Comparison of ENCODE assay signal across 8 cellular contexts in genomic region chr2:87496036-87497006, GRCh38.
DNase-seq lines count a peak whose midpoint lies in the region; ATAC-seq, FAIRE-seq and TF ChIP-seq lines count a peak whose summit lies in the region.
"Not testable (repeated sequence)": the region's sequence is repeated elsewhere in the genome, so short reads cannot be mapped to it uniquely, and the experiment has no call there.

No MANE protein-coding gene starts in this region.

- not testable (repeated sequence) for H3K36me3 ChIP-seq in CD8-positive, alpha-beta T cell (ENCODE audit: insufficient read depth, low read length); H1 (ENCODE audit: control insufficient read depth in 2 of 4, insufficient read depth in 4 of 4, low read length in 3 of 4)

- not testable (repeated sequence) for H3K27me3 ChIP-seq in CD8-positive, alpha-beta T cell (ENCODE audit: insufficient read depth, low read length); HL-60 (ENCODE audit: insufficient read depth, poor library complexity, severe bottlenecking); H1 (replicated peaks in 1 of 4; ENCODE audit: control insufficient read depth in 3 of 4, extremely low read depth in 1 of 4, insufficient read depth in 3 of 4, low read length in 3 of 4)

- H3K14ac ChIP-seq in H1 (ENCODE audit: insufficient read length): not testable (repeated sequence)

- not testable (repeated sequence) for H2BK20ac ChIP-seq in H1 (ENCODE audit: low read length)

- H4K5ac ChIP-seq in H1 (ENCODE audit: insufficient read length, low read depth, low read length): not testable (repeated sequence)

- not testable (repeated sequence) for H3K4me1 Mint-ChIP-seq in CD8-positive, alpha-beta T cell (ENCODE audit: low read depth)

- CTCF ChIA-PET in CD8-positive, alpha-beta T cell (lab: Charles Lee); H1 (lab: Charles Lee; ENCODE audit: partially characterized antibody): not testable (repeated sequence)

- H3K23ac ChIP-seq in H1 (ENCODE audit: insufficient read length): not testable (repeated sequence)

- not testable (repeated sequence) for H3K27me3 Mint-ChIP-seq in CD8-positive, alpha-beta T cell (ENCODE audit: low read depth)

- not testable (repeated sequence) for TF ChIP-seq EP300 in H1 (IDR thresholded peaks at IDR 0.05; ENCODE audit: borderline replicate concordance in 1 of 2, low read depth in 2 of 2, low read length in 2 of 2)

- TF ChIP-seq RAD21 in H1 (IDR thresholded peaks at IDR 0.05 in 1 of 2, conservative IDR thresholded peaks at IDR 0.05 in 1 of 2; ENCODE audit: low read depth in 2 of 2, low read length in 2 of 2): peak; percentile 2 to 14; a peak in 2 of 4 replicates

- not testable (repeated sequence) for H3K79me1 ChIP-seq in H1 (ENCODE audit: low read depth, low read length)

- not testable (repeated sequence) for H2BK120ac ChIP-seq in H1 (replicated peaks; ENCODE audit: low read depth, low read length)

- WGBS in H1 (ENCODE audit: extremely low coverage in 1 of 2, insufficient coverage in 1 of 2, insufficient read length in 1 of 2, insufficient replicate concordance in 2 of 2, low coverage in 1 of 2, low lambda C conversion rate in 2 of 2, missing lambda C conversion rate in 1 of 2), 2 experiments: 17% methylated on average over 3 of the region's 6 CpGs; no CpG with 5 or more reads in 1 of the 2 experiments

- H3K36me3 Mint-ChIP-seq in CD8-positive, alpha-beta T cell: not testable (repeated sequence)

- H2AK5ac ChIP-seq in H1 (ENCODE audit: low read depth, low read length): not testable (repeated sequence)

- ATAC-seq in CD8-positive, alpha-beta T cell: peak; percentile 88
- ATAC-seq in HG02678 (IDR thresholded peaks at IDR 0.05; ENCODE audit: unreplicated experiment): peak; percentile 85
- peak; percentile 70 to 71 for ATAC-seq in activated CD4-positive, CD25-positive, alpha-beta regulatory T cell treated with anti-CD3 and anti-CD28 coated beads, Interleukin-2, amount 50 U/mL, for 24 hours

- H3K27ac Mint-ChIP-seq in CD8-positive, alpha-beta T cell: not testable (repeated sequence)

- not testable (repeated sequence) for H4K91ac ChIP-seq in H1 (replicated peaks; ENCODE audit: insufficient read length, low read length)

- intact Hi-C loops in CD8-positive, alpha-beta T cell (cut with DNase I, micrococcal nuclease): not testable (repeated sequence)

- H3K23me2 ChIP-seq in H1 (ENCODE audit: low read depth, low read length): not testable (repeated sequence)

- H3K18ac ChIP-seq in H1 (ENCODE audit: extremely low read depth, low read length): not testable (repeated sequence)

- H2BK5ac ChIP-seq in H1 (ENCODE audit: low read depth, low read length): not testable (repeated sequence)

- TF ChIP-seq CTCF in CD8-positive, alpha-beta T cell (IDR thresholded peaks at IDR 0.05): peak; percentile 36
- not testable (repeated sequence) for TF ChIP-seq CTCF in HL-60 (IDR thresholded peaks at IDR 0.05; ENCODE audit: insufficient read depth, low read length); H1 (IDR thresholded peaks at IDR 0.05; ENCODE audit: control extremely low read depth in 1 of 3, insufficient read depth in 1 of 3, low read depth in 1 of 3, low read length in 3 of 3)

- not testable (repeated sequence) for TF ChIP-seq POLR2A in H1 (IDR thresholded peaks at IDR 0.05; ENCODE audit: control extremely low read depth in 1 of 2, low read depth in 2 of 2, low read length in 2 of 2)

- H2BK15ac ChIP-seq in H1 (ENCODE audit: low read length): not testable (repeated sequence)

- H3K4me3 ChIP-seq in CD8-positive, alpha-beta T cell (ENCODE audit: low read depth, low read length); HL-60 (replicated peaks; ENCODE audit: insufficient read depth, low read length); H1 (ENCODE audit: extremely low read depth in 1 of 4, insufficient read depth in 2 of 4, low read depth in 3 of 4, low read length in 4 of 4); skeletal muscle cell (ENCODE audit: low read depth, low read length): not testable (repeated sequence)

- DNase-seq in CD8-positive, alpha-beta T cell: peak in 1 of 7 experiments; percentile 45
- not testable (repeated sequence) for DNase-seq in GM19239 (ENCODE audit: insufficient read length, low spot score); H1 (ENCODE audit: low read depth in 1 of 2, low spot score in 2 of 2)
- peak; percentile 59 to 65 for DNase-seq in HL-60 (ENCODE audit: low read depth in 1 of 2, low spot score in 1 of 2)
- peak; percentile 32 for DNase-seq in kidney tubule cell (ENCODE audit: low spot score)
- peak; percentile 35 for DNase-seq in skeletal muscle cell (ENCODE audit: low read depth)

- not testable (repeated sequence) for H2BK12ac ChIP-seq in H1 (ENCODE audit: low read depth, low read length)

- not testable (repeated sequence) for H3K4ac ChIP-seq in H1 (replicated peaks; ENCODE audit: insufficient read length, low read depth, low read length)

- POLR2A ChIA-PET in CD8-positive, alpha-beta T cell (lab: Charles Lee); H1 (lab: Charles Lee; ENCODE audit: partially characterized antibody): not testable (repeated sequence)

- not testable (repeated sequence) for H3K9me3 ChIP-seq in CD8-positive, alpha-beta T cell (ENCODE audit: low read length); H1 (ENCODE audit: insufficient read depth in 2 of 2, low read depth in 1 of 2, low read length in 1 of 2)

- not testable (repeated sequence) for H2AFZ ChIP-seq in H1 (ENCODE audit: low read length)

- not testable (repeated sequence) for H3K4me3 Mint-ChIP-seq in CD8-positive, alpha-beta T cell

- not testable (repeated sequence) for H3K9me3 Mint-ChIP-seq in CD8-positive, alpha-beta T cell

- peak; percentile 84 for FAIRE-seq in GM19239 (lab: Jason Lieb, UNC)
- FAIRE-seq in H1 (lab: Jason Lieb, UNC): peak; percentile 69

- not testable (repeated sequence) for H4K20me1 ChIP-seq in H1 (replicated peaks in 1 of 2; ENCODE audit: control insufficient read depth in 1 of 2, insufficient read depth in 2 of 2, low read length in 2 of 2)

- not testable (repeated sequence) for H3K79me2 ChIP-seq in H1 (ENCODE audit: control insufficient read depth in 1 of 2, insufficient read depth in 2 of 2, low read length in 2 of 2)

- not testable (repeated sequence) for H3K27ac ChIP-seq in CD8-positive, alpha-beta T cell (ENCODE audit: low read depth, low read length); H1 (ENCODE audit: low read depth, low read length)
- peak overlapping the region; percentile 66; the same call in 1 of the 2 replicates for H3K27ac ChIP-seq in HL-60 (replicated peaks)

- not testable (repeated sequence) for H4K8ac ChIP-seq in H1 (ENCODE audit: extremely low read depth, insufficient read depth, low read length)

- not testable (repeated sequence) for H3K4me1 ChIP-seq in CD8-positive, alpha-beta T cell (ENCODE audit: insufficient read depth, low read length); H1 (replicated peaks in 1 of 4; ENCODE audit: control insufficient read depth in 3 of 4, insufficient read depth in 4 of 4, low read length in 3 of 4)

- not testable (repeated sequence) for H3K56ac ChIP-seq in H1 (replicated peaks; ENCODE audit: insufficient read length, low read depth, low read length)

- H3K4me2 ChIP-seq in H1 (ENCODE audit: insufficient read depth in 1 of 2, low read depth in 2 of 2, low read length in 2 of 2): not testable (repeated sequence)

- not testable (repeated sequence) for H3K9ac ChIP-seq in H1 (replicated peaks in 1 of 4; ENCODE audit: extremely low read depth in 1 of 4, low read depth in 3 of 4, low read length in 3 of 4)
